1 cellular context compared by ENCODE assay signal in genomic region chr9:125649315-125649714, GRCh38.
A peak's percentile ranks its signal among the peaks of the same experiment; 100 is the strongest.
TF ChIP-seq lines count a peak whose summit lies in the region.

No MANE protein-coding gene starts in this region.

TF ChIP-seq in IMR-90, 13 proteins besides CTCF, POLR2A, EP300 and RAD21 (continued from another document):
- peak; percentile 82 for TF ChIP-seq FOS (IDR thresholded peaks at IDR 0.05; ENCODE audit: low read depth, low read length)
